Comparison of ENCODE assay signal across 15 cellular contexts in genomic region chr2:127157114-127157513, GRCh38. TPM values are rescaled to one million over a fixed set of nuclear protein-coding genes. Genes with fewer than 3 reads are reported as not detected.
DNase-seq lines count a peak whose midpoint lies in the region; ATAC-seq and TF ChIP-seq lines count a peak whose summit lies in the region.
"Had no signal": no experiment of that assay in that cellular context is flagged by ENCODE, and none has a peak within 500 bp of the region (broad histone marks: within the 10 kb centered on the region; RNA-seq: fewer than 3 reads in every experiment).

No MANE protein-coding gene starts in this region.

- peaks cover 17% of the 10 kb centered on the region; the same call in 2 of the 3 replicates for H3K4me1 Mint-ChIP-seq in GM23338
- peaks cover 21% of the 10 kb centered on the region for H3K4me1 Mint-ChIP-seq in dendritic cell treated with granulocyte-macrophage colony-stimulating factor and Interleukin-4, amounts not matched to agents 40 ng/mL and 50 ng/mL, for 4 days (ENCODE audit: low read depth)
- no peaks in the 10 kb centered on the region for H3K4me1 Mint-ChIP-seq in CD8-positive, alpha-beta memory T cell
- H3K4me1 Mint-ChIP-seq: CD4-positive, alpha-beta memory T cell had no signal

- H2AFZ ChIP-seq in GM23338, result peak overlapping the region; percentile 97; the same call in 1 of the 2 replicates

- H3K36me3 ChIP-seq in GM23338 (ENCODE audit: insufficient read depth), result no peaks in the 10 kb centered on the region
- no peaks in the 10 kb centered on the region for H3K36me3 ChIP-seq in thoracic aorta
- H3K36me3 ChIP-seq in CD8-positive, alpha-beta memory T cell (ENCODE audit: insufficient read depth, low read length), result no peaks in the 10 kb centered on the region
- H3K36me3 ChIP-seq: SJCRH30 had no signal

- H3K27ac ChIP-seq in GM23338 (ENCODE audit: low read depth) (no peak overlapping the region), thoracic aorta (no peak overlapping the region)
- no peak overlapping the region for H3K27ac ChIP-seq in CD8-positive, alpha-beta memory T cell (ENCODE audit: low read depth, low read length)
- H3K27ac ChIP-seq: RWPE1, SJCRH30 had no signal

- POLR2A ChIA-PET in CD8-positive, alpha-beta memory T cell (lab: Charles Lee), result no interaction called here

- no peaks in the 10 kb centered on the region for H4K20me1 ChIP-seq in GM23338 (replicated peaks; ENCODE audit: insufficient read depth)

- intact Hi-C loops in dendritic cell treated with granulocyte-macrophage colony-stimulating factor and Interleukin-4, amounts not matched to agents 40 ng/mL and 50 ng/mL, for 4 days (cut with micrococcal nuclease), result no loop called here
- intact Hi-C loops in sciatic nerve (cut with DNase I), result no loop called here

- ATAC-seq in GM23338, result no peak
- ATAC-seq in sciatic nerve, result no peak
- ATAC-seq in thoracic aorta (ENCODE audit: insufficient number of reproducible peaks, low FRiP score, low read depth), result peak; percentile 39
- no peak for ATAC-seq in HG03045 (IDR thresholded peaks at IDR 0.05; ENCODE audit: unreplicated experiment)

- no peak overlapping the region for H3K4me2 ChIP-seq in GM23338

- no peak overlapping the region for H3K27ac Mint-ChIP-seq in GM23338
- H3K27ac Mint-ChIP-seq in dendritic cell treated with granulocyte-macrophage colony-stimulating factor and Interleukin-4, amounts not matched to agents 40 ng/mL and 50 ng/mL, for 4 days, result peak overlapping the region; percentile 16
- no peak overlapping the region for H3K27ac Mint-ChIP-seq in CD8-positive, alpha-beta memory T cell

- no peak for DNase-seq in GM23338 (ENCODE audit: low spot score)
- DNase-seq in sciatic nerve (ENCODE audit: low spot score), result peak; percentile 12
- no peak for DNase-seq in thoracic aorta (ENCODE audit: low spot score)
- no peak for DNase-seq in stimulated activated CD4-positive, alpha-beta T cell treated with anti-CD3 and anti-CD28 coated beads, Interleukin-4, amount 100 ng/mL, for 1 hour
- DNase-seq in CD8-positive, alpha-beta memory T cell, result no peak
- DNase-seq: CD4-positive, alpha-beta memory T cell; GOT3; NCI-H1048; NCI-H146; NCI-H2081; NCI-H748 treated with DMSO at 0.1 percent for 48 hours had no signal

- H3K27me3 ChIP-seq in GM23338 (ENCODE audit: insufficient read depth) (no peaks in the 10 kb centered on the region), thoracic aorta (replicated peaks; ENCODE audit: insufficient read depth) (no peaks in the 10 kb centered on the region)
- peaks cover 6% of the 10 kb centered on the region for H3K27me3 ChIP-seq in CD8-positive, alpha-beta memory T cell (ENCODE audit: insufficient read depth, low read length, poor library complexity, severe bottlenecking)
- H3K27me3 ChIP-seq: SJCRH30 had no signal

- CTCF ChIA-PET in CD8-positive, alpha-beta memory T cell (lab: Charles Lee), result no interaction called here

- H3K4me3 ChIP-seq in GM23338, result no peak overlapping the region
- no peak overlapping the region for H3K4me3 ChIP-seq in thoracic aorta
- no peak overlapping the region for H3K4me3 ChIP-seq in CD8-positive, alpha-beta memory T cell (ENCODE audit: low read length)
- H3K4me3 ChIP-seq: SJCRH30 had no signal

- H3F3A ChIP-seq in GM23338 (replicated peaks; ENCODE audit: low read depth), result no peaks in the 10 kb centered on the region

- H3K27me3 Mint-ChIP-seq in GM23338 (ENCODE audit: insufficient read depth, low read depth, poor library complexity), result peaks cover 20% of the 10 kb centered on the region
- peaks cover 4% of the 10 kb centered on the region for H3K27me3 Mint-ChIP-seq in dendritic cell treated with granulocyte-macrophage colony-stimulating factor and Interleukin-4, amounts not matched to agents 40 ng/mL and 50 ng/mL, for 4 days
- H3K27me3 Mint-ChIP-seq in CD8-positive, alpha-beta memory T cell, result peaks cover 2 to 9% of the 10 kb centered on the region in 2 donors

- no peak overlapping the region for H3K4me3 Mint-ChIP-seq in GM23338
- no peak overlapping the region for H3K4me3 Mint-ChIP-seq in dendritic cell treated with granulocyte-macrophage colony-stimulating factor and Interleukin-4, amounts not matched to agents 40 ng/mL and 50 ng/mL, for 4 days
- no peak overlapping the region for H3K4me3 Mint-ChIP-seq in CD8-positive, alpha-beta memory T cell
- H3K4me3 Mint-ChIP-seq: CD4-positive, alpha-beta memory T cell had no signal

- H3K36me3 Mint-ChIP-seq in GM23338 (ENCODE audit: low read depth), result no peaks in the 10 kb centered on the region
- H3K36me3 Mint-ChIP-seq in dendritic cell treated with granulocyte-macrophage colony-stimulating factor and Interleukin-4, amounts not matched to agents 40 ng/mL and 50 ng/mL, for 4 days (ENCODE audit: low read depth), result no peaks in the 10 kb centered on the region
- no peaks in the 10 kb centered on the region for H3K36me3 Mint-ChIP-seq in CD8-positive, alpha-beta memory T cell
- H3K36me3 Mint-ChIP-seq: CD4-positive, alpha-beta memory T cell had no signal

- peaks cover 6% of the 10 kb centered on the region; the same call in 2 of the 3 replicates for H3K9me3 Mint-ChIP-seq in GM23338
- H3K9me3 Mint-ChIP-seq in dendritic cell treated with granulocyte-macrophage colony-stimulating factor and Interleukin-4, amounts not matched to agents 40 ng/mL and 50 ng/mL, for 4 days, result no peaks in the 10 kb centered on the region
- no peaks in the 10 kb centered on the region for H3K9me3 Mint-ChIP-seq in CD8-positive, alpha-beta memory T cell

- no peaks in the 10 kb centered on the region for H3K9me3 ChIP-seq in thoracic aorta
- no peaks in the 10 kb centered on the region for H3K9me3 ChIP-seq in CD8-positive, alpha-beta memory T cell (ENCODE audit: low read length)
- H3K9me3 ChIP-seq: SJCRH30 had no signal

- TF ChIP-seq CTCF in GM23338 (conservative IDR thresholded peaks at IDR 0.05; ENCODE audit: low read depth in 2 of 2) (no peak), thoracic aorta (IDR thresholded peaks at IDR 0.05) (no peak)

- peaks cover 12% of the 10 kb centered on the region for H3K4me1 ChIP-seq in GM23338 (ENCODE audit: insufficient read depth)
- H3K4me1 ChIP-seq in thoracic aorta (ENCODE audit: control insufficient read depth in 1 of 2, low read depth in 2 of 2), result no peaks in the 10 kb centered on the region
- no peaks in the 10 kb centered on the region for H3K4me1 ChIP-seq in CD8-positive, alpha-beta memory T cell (ENCODE audit: insufficient read depth, low read length)

- no peaks in the 10 kb centered on the region for H3K9me2 ChIP-seq in GM23338 (ENCODE audit: insufficient read depth)

- H3K79me2 ChIP-seq in GM23338 (replicated peaks; ENCODE audit: insufficient read depth), result no peaks in the 10 kb centered on the region

TF ChIP-seq in GM23338, 12 proteins besides CTCF, POLR2A, EP300 and RAD21 (continues in another document):
- no peak for TF ChIP-seq ETS1 (IDR thresholded peaks at IDR 0.05)
- TF ChIP-seq REST (IDR thresholded peaks at IDR 0.05; ENCODE audit: unreplicated experiment), result no peak
- TF ChIP-seq STAT1 (IDR thresholded peaks at IDR 0.05; ENCODE audit: unreplicated experiment), result no peak
- no peak for TF ChIP-seq ZNF331 (CRISPR knock-in tag; IDR thresholded peaks at IDR 0.05; ENCODE audit: low read depth)

RNA-seq across cellular contexts. Expression of gene BIN1, which starts 50.2 kb away (rescaled TPM):
- total RNA-seq in GM23338 (2014; rRNA removed; shearing (Covaris generic)), result 52.7 and 56.4 TPM in 2 replicates
- 30.0 and 30.1 TPM in 2 replicates for polyA plus RNA-seq in GM23338 (2016; fragmentation: Nextera tagmentation; extraction: Ambion mirVana)
- 62.8 TPM for total RNA-seq in sciatic nerve
- 10 to 100 TPM; 24.9 to 30.1 TPM for total RNA-seq in thoracic aorta
- total RNA-seq in CD8-positive, alpha-beta memory T cell, result 10 to 100 TPM; 84.9 to 87.3 TPM
- 163 TPM for polyA plus RNA-seq in CD8-positive, alpha-beta memory T cell
